Comparison of ENCODE assay signal across 10 cellular contexts in genomic region chr14:23259412-23259811, GRCh38. TPM values are rescaled to one million over a fixed set of nuclear protein-coding genes. Genes with fewer than 3 reads are reported as not detected.
"Had no signal": no experiment of that assay in that cellular context is flagged by ENCODE, and none has a peak within 500 bp of the region (broad histone marks: within the 10 kb centered on the region; RNA-seq: fewer than 3 reads in every experiment).

No MANE protein-coding gene starts in this region.

- H3K9ac ChIP-seq: KMS-11 had no signal

- H3K4me3 ChIP-seq: GM23338 had no signal

- H2AFZ ChIP-seq: GM23338 had no signal

- H3K4me2 ChIP-seq: GM23338, KMS-11 had no signal

- DNase-seq: H9, HCEC 1CT, IMR-90, KBM-7 had no signal

- H3K27ac ChIP-seq: KMS-11 had no signal

- FAIRE-seq: H1, H54, HTR-8/SVneo had no signal

- ATAC-seq: GM23338 had no signal

RNA-seq across cellular contexts. Expression of gene RNF212B, which starts 21.7 kb away (rescaled TPM):
- total RNA-seq: GM23338, HT-29, IMR-90 had no signal
- polyA plus RNA-seq: GM23338, IMR-90 had no signal
